Comparison of ENCODE assay signal across 8 cellular contexts in genomic region chr5:171907731-171908343, GRCh38.
DNase-seq lines count a peak whose midpoint lies in the region; ATAC-seq and TF ChIP-seq lines count a peak whose summit lies in the region.

No MANE protein-coding gene starts in this region.

- no peak overlapping the region for H3K4me3 Mint-ChIP-seq in activated CD4-positive, alpha-beta T cell treated with anti-CD3 and anti-CD28 coated beads, Interleukin-2, amount 10 ng/mL, durations not matched to agents 7 days and 5 days
- H3K4me3 Mint-ChIP-seq in natural killer cell, result no peak overlapping the region

- H3K36me3 ChIP-seq in vagina, result peaks cover 0 to 6% of the 10 kb centered on the region in 2 donors

- no peaks in the 10 kb centered on the region for H3K27me3 Mint-ChIP-seq in activated CD4-positive, alpha-beta T cell treated with anti-CD3 and anti-CD28 coated beads, Interleukin-2, amount 10 ng/mL, durations not matched to agents 7 days and 5 days
- H3K27me3 Mint-ChIP-seq in natural killer cell (ENCODE audit: low read depth in 2 of 2), result no peaks in the 10 kb centered on the region

- H3K4me3 ChIP-seq in vagina, result no peak overlapping the region

- CTCF ChIA-PET in GM10248 (lab: Yijun Ruan, JAX), result interaction anchor here (0.6 to 5.4 kb wide), 25 partner anchors 9 to 1163 kb away, joined by 3 to 43 read pairs (median 4); partner anchors contain the start of genes FBXW11 and FGF18
- CTCF ChIA-PET in activated CD4-positive, alpha-beta T cell treated with anti-CD3 and anti-CD28 coated beads, Interleukin-2, amount 10 ng/mL, durations not matched to agents 7 days and 5 days (lab: Charles Lee), result interaction anchor here (1.3 kb wide), 1 partner anchor 32 kb away, joined by 3 read pairs; no protein-coding TSS in a partner anchor

- POLR2A ChIA-PET in GM10248 (lab: Yijun Ruan, JAX), result no interaction called here
- POLR2A ChIA-PET in activated CD4-positive, alpha-beta T cell treated with anti-CD3 and anti-CD28 coated beads, Interleukin-2, amount 10 ng/mL, durations not matched to agents 7 days and 5 days (lab: Charles Lee), result no interaction called here

- in situ Hi-C loops in ACHN (cut with HindIII; ENCODE audit: low pct_ligation_motif_present, low pct_unique_long_range_greater_than_20kb, low sequenced_read_pairs), result no loop called here

- no peaks in the 10 kb centered on the region for H3K27me3 ChIP-seq in vagina

- H3K27ac Mint-ChIP-seq in activated CD4-positive, alpha-beta T cell treated with anti-CD3 and anti-CD28 coated beads, Interleukin-2, amount 10 ng/mL, durations not matched to agents 7 days and 5 days, result no peak overlapping the region
- no peak overlapping the region for H3K27ac Mint-ChIP-seq in natural killer cell

- ATAC-seq in HG02798 (IDR thresholded peaks at IDR 0.05; ENCODE audit: poor library complexity, unreplicated experiment) (peak; percentile 71), esophagus mucosa (peak; percentile 82), natural killer cell (peak; percentile 81 to 84 (median 82))

- H3K9me3 ChIP-seq in vagina, result no peaks in the 10 kb centered on the region

- peaks cover 2% of the 10 kb centered on the region for H3K36me3 Mint-ChIP-seq in activated CD4-positive, alpha-beta T cell treated with anti-CD3 and anti-CD28 coated beads, Interleukin-2, amount 10 ng/mL, durations not matched to agents 7 days and 5 days (ENCODE audit: low read depth)
- no peaks in the 10 kb centered on the region for H3K36me3 Mint-ChIP-seq in natural killer cell

- intact Hi-C loops in natural killer cell (cut with micrococcal nuclease) (loop anchor here (2.0 to 5.0 kb wide), 4 partner anchors 149 to 701 kb away; partner anchors contain the start of gene FGF18), vagina (cut with DNase I) (loop anchor here (5.0 kb wide), 1 partner anchor 491 kb away; the partner anchor contains the start of gene FGF18)

- peak; percentile 73 for TF ChIP-seq CTCF in GM10248 (IDR thresholded peaks at IDR 0.05; ENCODE audit: control extremely low read depth, extremely low read depth, low read depth, missing control alignments)
- peak; percentile 81 for TF ChIP-seq CTCF in natural killer cell (IDR thresholded peaks at IDR 0.05)
- TF ChIP-seq CTCF in vagina (IDR thresholded peaks at IDR 0.05), result peak; percentile 58 to 75 (median 73)

- DNase-seq in ACHN, result peak; percentile 52
- DNase-seq in GM10248 (ENCODE audit: extremely low spot score), result peak; percentile 25
- peak; percentile 57 for DNase-seq in NCI-H2196 treated with DMSO at 0.1 percent for 48 hours (lab: John Stamatoyannopoulos, UW; ENCODE audit: unreplicated experiment)
- peak; percentile 74 for DNase-seq in activated CD4-positive, alpha-beta T cell treated with anti-CD3 and anti-CD28 coated beads, Interleukin-2, amount 10 ng/mL, durations not matched to agents 7 days and 5 days
- no peak for DNase-seq in natural killer cell
- no peak for DNase-seq in vagina (ENCODE audit: extremely low spot score in 2 of 2)

- H3K9me3 Mint-ChIP-seq in activated CD4-positive, alpha-beta T cell treated with anti-CD3 and anti-CD28 coated beads, Interleukin-2, amount 10 ng/mL, durations not matched to agents 7 days and 5 days, result no peaks in the 10 kb centered on the region
- no peaks in the 10 kb centered on the region for H3K9me3 Mint-ChIP-seq in natural killer cell

- no peak overlapping the region for H3K27ac ChIP-seq in vagina

- no peak for TF ChIP-seq POLR2A in vagina (IDR thresholded peaks at IDR 0.05)

- peaks cover 1% of the 10 kb centered on the region for H3K4me1 ChIP-seq in vagina

- H3K4me1 Mint-ChIP-seq in activated CD4-positive, alpha-beta T cell treated with anti-CD3 and anti-CD28 coated beads, Interleukin-2, amount 10 ng/mL, durations not matched to agents 7 days and 5 days, result peaks cover 31% of the 10 kb centered on the region
- peaks cover 40 to 49% of the 10 kb centered on the region in 2 donors for H3K4me1 Mint-ChIP-seq in natural killer cell

Comparison
In these comparisons a context has a peak if more than half of its experiments do, and no peak if none do; other contexts are left out.
1. DNase-seq: peak in ACHN (single experiment), GM10248 (single experiment), NCI-H2196 treated with DMSO at 0.1 percent for 48 hours (single experiment) and activated CD4-positive, alpha-beta T cell treated with anti-CD3 and anti-CD28 coated beads, Interleukin-2, amount 10 ng/mL, durations not matched to agents 7 days and 5 days (single experiment); none in natural killer cell (single experiment) and vagina (0 of 2).
2. Peak in every context shown above with its lines, with median percentiles within 50 percentile points of each other: CTCF ChIP-seq and ATAC-seq.